In genomic region chr16:4981473-4981872, GRCh38 we compare ENCODE assay signal across 23 cellular contexts. TPM values are rescaled to one million over a fixed set of nuclear protein-coding genes. Genes with fewer than 3 reads are reported as not detected.
"Had no signal": no experiment of that assay in that cellular context is flagged by ENCODE, and none has a peak within 500 bp of the region (broad histone marks: within the 10 kb centered on the region; RNA-seq: fewer than 3 reads in every experiment).

No MANE protein-coding gene starts in this region.

- H3K9me3 ChIP-seq: body of pancreas, prostate gland, transverse colon had no signal

- H3K4me3 ChIP-seq: body of pancreas, prostate gland, sigmoid colon, transverse colon had no signal

- ATAC-seq: activated CD8-positive, alpha-beta T cell treated with anti-CD3 and anti-CD28 coated beads, Interleukin-2, amount 10 ng/mL, durations not matched to agents 7 days and 5 days; activated naive CD4-positive, alpha-beta T cell treated with anti-CD3 and anti-CD28 coated beads, Interleukin-2, amount 50 U/mL, for 72 hours; body of pancreas; left lobe of liver; stimulated activated effector memory CD8-positive, alpha-beta T cell treated with anti-CD3 and anti-CD28 coated beads, Interleukin-12 subunit alpha, Interleukin-12 subunit beta, amount 100 ng/mL, for 72 hours had no signal

- FAIRE-seq: frontal cortex, islet of Langerhans had no signal

- H3K27ac ChIP-seq: body of pancreas, epithelial cell of prostate, prostate gland, sigmoid colon, transverse colon had no signal

- H3K36me3 ChIP-seq: prostate gland, sigmoid colon, transverse colon had no signal

- H3K27me3 ChIP-seq: body of pancreas had no signal

- DNase-seq: activated CD4-positive, alpha-beta T cell treated with anti-CD3 and anti-CD28 coated beads, Interleukin-2, amount 10 ng/mL, durations not matched to agents 24 days and 14 days; activated CD8-positive, alpha-beta memory T cell treated with anti-CD3 and anti-CD28 coated beads, Interleukin-2, amount 50 U/mL, for 4 hours; activated CD8-positive, alpha-beta T cell treated with anti-CD3 and anti-CD28 coated beads, Interleukin-2, amount 10 ng/mL, durations not matched to agents 7 days and 5 days; activated effector memory CD4-positive, alpha-beta T cell treated with anti-CD3 and anti-CD28 coated beads, Interleukin-2, amount 50 U/mL, for 16 hours; activated T-cell treated with anti-CD3 and anti-CD28 coated beads, Interleukin-2, amount 50 U/mL, for 48 hours; amniotic stem cell; body of pancreas; cerebellar nuclear complex; dermis blood vessel endothelial cell; mesendoderm; nephron progenitor cell; sigmoid colon; stimulated activated CD4-positive, alpha-beta T cell treated with anti-CD3 and anti-CD28 coated beads, Interleukin-12 subunit alpha, Interleukin-12 subunit beta, amount 100 ng/mL, for 4 hours; stimulated activated CD4-positive, alpha-beta T cell treated with anti-CD3 and anti-CD28 coated beads, Interleukin-2, amount 100 ng/mL, for 24 hours; T-helper 2 cell; transverse colon had no signal

- H3K4me1 ChIP-seq: prostate gland had no signal

RNA-seq across cellular contexts. Expression of gene SEC14L5, which starts 23.3 kb away (rescaled TPM):
- total RNA-seq: activated CD4-positive, alpha-beta T cell treated with anti-CD3 and anti-CD28 coated beads, Interleukin-2, amount 10 ng/mL, durations not matched to agents 24 days and 14 days; activated CD8-positive, alpha-beta T cell treated with anti-CD3 and anti-CD28 coated beads, Interleukin-2, amount 10 ng/mL, durations not matched to agents 7 days and 5 days; dermis blood vessel endothelial cell had no signal

RNA-seq across cellular contexts. Expression of gene PPL, which starts 44.5 kb away (rescaled TPM):
- total RNA-seq: activated CD4-positive, alpha-beta T cell treated with anti-CD3 and anti-CD28 coated beads, Interleukin-2, amount 10 ng/mL, durations not matched to agents 24 days and 14 days; activated CD8-positive, alpha-beta T cell treated with anti-CD3 and anti-CD28 coated beads, Interleukin-2, amount 10 ng/mL, durations not matched to agents 7 days and 5 days; activated naive CD4-positive, alpha-beta T cell treated with anti-CD3 and anti-CD28 coated beads, Interleukin-2, amount 50 U/mL, for 72 hours had no signal
